ENCODE assay signal across 19 cellular contexts in the genomic region with DNA sequence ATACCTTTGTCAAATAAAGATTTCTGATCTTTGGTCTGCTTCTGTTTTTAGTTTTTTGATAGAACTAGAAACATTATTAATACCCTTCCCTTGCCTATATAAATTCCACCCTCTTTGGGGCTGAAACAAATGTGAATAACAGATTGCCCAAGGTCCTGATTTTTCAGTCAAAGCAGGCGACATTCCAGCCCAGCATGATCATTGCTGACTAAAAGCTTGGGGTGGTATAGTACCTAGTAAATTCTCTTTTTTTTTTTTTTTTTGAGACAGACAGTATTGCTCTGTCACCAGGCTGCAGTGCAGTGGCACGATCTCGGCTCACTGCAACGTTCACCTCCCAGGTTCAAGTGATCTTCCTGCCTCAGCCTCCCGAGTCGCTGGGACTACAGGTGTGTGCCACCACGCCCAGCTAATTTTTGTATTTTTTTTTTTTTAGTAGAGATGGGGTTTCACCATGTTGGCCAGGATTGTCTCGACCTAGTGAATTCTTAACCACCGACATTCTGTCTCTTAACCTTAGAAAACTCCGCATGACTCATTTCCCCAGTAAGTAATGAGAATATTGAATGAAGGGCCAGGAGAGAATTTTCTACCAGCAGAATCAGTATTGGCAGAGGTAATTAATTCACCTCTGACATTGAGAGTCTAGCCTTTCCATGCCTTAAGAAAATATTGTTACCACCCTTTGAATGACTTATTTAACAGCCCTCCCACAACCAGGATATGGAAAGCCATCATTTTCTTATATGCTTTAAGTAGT.
A peak's percentile ranks its signal among the peaks of the same experiment; 100 is the strongest.
DNase-seq lines count a peak whose midpoint lies in the region; ATAC-seq and TF ChIP-seq lines count a peak whose summit lies in the region.
"Had no signal": no experiment of that assay in that cellular context is flagged by ENCODE, and none has a peak within 500 bp of the region (broad histone marks: within the 10 kb centered on the region; RNA-seq: fewer than 3 reads in every experiment).

No MANE protein-coding gene starts in this region.

- H3K4me3 ChIP-seq in GM23248 (no peak overlapping the region), astrocyte of the spinal cord (ENCODE audit: low read depth, low read length) (no peak overlapping the region)
- H3K4me3 ChIP-seq: A549; BLaER1 treated with 17β-estradiol and CSF1 and Interleukin-3, amounts not matched to agents 10 nM and 100 nM; MG63 had no signal

- no peaks in the 10 kb centered on the region for H4K20me1 ChIP-seq in GM23248 (ENCODE audit: insufficient read depth)
- H4K20me1 ChIP-seq: BLaER1 treated with 17β-estradiol and CSF1 and Interleukin-3, amounts not matched to agents 10 nM and 100 nM had no signal

- no peak overlapping the region for H3K4me2 ChIP-seq in GM23248 (ENCODE audit: unreplicated experiment)
- H3K4me2 ChIP-seq: A549; BLaER1 treated with 17β-estradiol and CSF1 and Interleukin-3, amounts not matched to agents 10 nM and 100 nM; KMS-11 had no signal

- H3K9me2 ChIP-seq in GM23248 (ENCODE audit: insufficient read depth): no peaks in the 10 kb centered on the region

- H3K9me3 ChIP-seq in GM23248 (ENCODE audit: low read depth): no peaks in the 10 kb centered on the region
- H3K9me3 ChIP-seq: A549; BLaER1 treated with 17β-estradiol and CSF1 and Interleukin-3, amounts not matched to agents 10 nM and 100 nM; MG63 had no signal

- no peak overlapping the region for H2AFZ ChIP-seq in GM23248

- H3K27ac Mint-ChIP-seq in naive thymus-derived CD8-positive, alpha-beta T cell: no peak overlapping the region
- H3K27ac Mint-ChIP-seq: CD8-positive, alpha-beta memory T cell had no signal

- TF ChIP-seq CTCF in astrocyte of the spinal cord (IDR thresholded peaks at IDR 0.05; ENCODE audit: low read depth, low read length) (no peak), foreskin keratinocyte (conservative IDR thresholded peaks at IDR 0.05) (no peak)

- peak; percentile 53 for DNase-seq in GM23248
- DNase-seq in astrocyte of the spinal cord (ENCODE audit: low read depth, low spot score): peak; percentile 48
- DNase-seq in fibroblast of peridontal ligament (ENCODE audit: extremely low read depth): peak; percentile 18
- DNase-seq in pulmonary artery endothelial cell (ENCODE audit: low read depth, low spot score): peak; percentile 29
- DNase-seq in foreskin keratinocyte: no peak
- DNase-seq in naive thymus-derived CD8-positive, alpha-beta T cell: no peak
- DNase-seq: CD8-positive, alpha-beta memory T cell; DMS79; MG63; NCI-H1092 treated with DMSO at 0.1 percent for 48 hours; NCI-H1694; NCI-H510A treated with DMSO at 0.1 percent for 48 hours; NCI-H82; PC-3 had no signal

- H3K27me3 ChIP-seq in GM23248 (replicated peaks; ENCODE audit: insufficient read depth) (no peaks in the 10 kb centered on the region), foreskin keratinocyte (no peaks in the 10 kb centered on the region)
- H3K27me3 ChIP-seq: BLaER1 treated with 17β-estradiol and CSF1 and Interleukin-3, amounts not matched to agents 10 nM and 100 nM; MG63 had no signal

- H3K4me1 Mint-ChIP-seq in naive thymus-derived CD8-positive, alpha-beta T cell: peaks cover 0 to 1% (median 0%) of the 10 kb centered on the region in 4 donors
- H3K4me1 Mint-ChIP-seq: CD8-positive, alpha-beta memory T cell had no signal

- H3K27ac ChIP-seq in GM23248 (no peak overlapping the region), foreskin keratinocyte (no peak overlapping the region)
- H3K27ac ChIP-seq: A549; BLaER1 treated with 17β-estradiol and CSF1 and Interleukin-3, amounts not matched to agents 10 nM and 100 nM; KMS-11 had no signal

- H3K36me3 Mint-ChIP-seq in naive thymus-derived CD8-positive, alpha-beta T cell: peaks cover 0 to 6% (median 2%) of the 10 kb centered on the region in 3 donors

- POLR2A ChIA-PET in naive thymus-derived CD8-positive, alpha-beta T cell (lab: Charles Lee): no interaction called here

- in situ Hi-C loops in GM23248 (cut with MboI) (no loop called here), astrocyte of the spinal cord (cut with HindIII; ENCODE audit: low sequenced_read_pairs) (no loop called here)

- no peak for ATAC-seq in HG03520 (IDR thresholded peaks at IDR 0.05; ENCODE audit: unreplicated experiment)
- no peak for ATAC-seq in foreskin keratinocyte
- ATAC-seq in naive thymus-derived CD8-positive, alpha-beta T cell: no peak
- ATAC-seq: A549, HCT116, PC-3 had no signal

- H3K27me3 Mint-ChIP-seq in naive thymus-derived CD8-positive, alpha-beta T cell: no peaks in the 10 kb centered on the region
- H3K27me3 Mint-ChIP-seq: CD8-positive, alpha-beta memory T cell had no signal

- H3K79me2 ChIP-seq in GM23248 (ENCODE audit: insufficient read depth): no peaks in the 10 kb centered on the region

- H3K9ac ChIP-seq in GM23248: no peak overlapping the region
- H3K9ac ChIP-seq: BLaER1 treated with 17β-estradiol and CSF1 and Interleukin-3, amounts not matched to agents 10 nM and 100 nM; KMS-11 had no signal

- H3K9me3 Mint-ChIP-seq in naive thymus-derived CD8-positive, alpha-beta T cell: peaks cover 0 to 5% (median 2%) of the 10 kb centered on the region in 9 donors

- H3K4me1 ChIP-seq in GM23248 (ENCODE audit: insufficient read depth) (peaks cover 10% of the 10 kb centered on the region), foreskin keratinocyte (no peaks in the 10 kb centered on the region)

- 94 to 96% methylated on average over 10 of the region's 10 CpGs for WGBS in GM23248 (ENCODE audit: low coverage in 1 of 2, low lambda C conversion rate in 2 of 2, missing lambda C conversion rate in 2 of 2), 2 experiments

- no peaks in the 10 kb centered on the region for H3K36me3 ChIP-seq in GM23248 (ENCODE audit: low read depth)
- H3K36me3 ChIP-seq: BLaER1 treated with 17β-estradiol and CSF1 and Interleukin-3, amounts not matched to agents 10 nM and 100 nM; MG63 had no signal

- H3F3A ChIP-seq in GM23248 (ENCODE audit: insufficient read depth): peaks cover 17% of the 10 kb centered on the region; the same call in 1 of the 2 replicates

- no peak overlapping the region for H3K4me3 Mint-ChIP-seq in naive thymus-derived CD8-positive, alpha-beta T cell
- H3K4me3 Mint-ChIP-seq: CD8-positive, alpha-beta memory T cell had no signal

Comparison
In these comparisons a context has a peak if more than half of its experiments do, and no peak if none do; other contexts are left out.
1. DNase-seq: peak in GM23248 (single experiment), astrocyte of the spinal cord (single experiment), fibroblast of peridontal ligament (single experiment) and pulmonary artery endothelial cell (single experiment); none in foreskin keratinocyte (0 of 2) and naive thymus-derived CD8-positive, alpha-beta T cell (0 of 10).